ENCODE assay signal across 1 cellular context in the genomic region with DNA sequence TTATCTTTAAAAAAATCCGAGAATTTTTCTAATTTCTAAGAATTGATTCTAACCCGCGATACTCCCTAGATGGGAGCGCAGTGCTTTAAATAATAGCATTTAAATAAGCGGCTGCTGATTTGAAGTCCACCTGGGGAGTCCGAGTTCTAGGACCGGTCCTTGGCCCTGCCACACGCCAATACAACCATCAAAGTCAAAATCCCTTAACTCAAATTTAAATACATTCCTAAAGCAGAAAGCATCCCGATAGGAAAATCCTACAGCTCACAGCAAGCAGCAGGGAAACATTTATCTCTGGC.
TF ChIP-seq lines count a peak whose summit lies in the region.

No MANE protein-coding gene starts in this region.

TF ChIP-seq in HepG2, 621 proteins besides CTCF, POLR2A, EP300 and RAD21 (continued from another document):
- TF ChIP-seq, protein P1, sequence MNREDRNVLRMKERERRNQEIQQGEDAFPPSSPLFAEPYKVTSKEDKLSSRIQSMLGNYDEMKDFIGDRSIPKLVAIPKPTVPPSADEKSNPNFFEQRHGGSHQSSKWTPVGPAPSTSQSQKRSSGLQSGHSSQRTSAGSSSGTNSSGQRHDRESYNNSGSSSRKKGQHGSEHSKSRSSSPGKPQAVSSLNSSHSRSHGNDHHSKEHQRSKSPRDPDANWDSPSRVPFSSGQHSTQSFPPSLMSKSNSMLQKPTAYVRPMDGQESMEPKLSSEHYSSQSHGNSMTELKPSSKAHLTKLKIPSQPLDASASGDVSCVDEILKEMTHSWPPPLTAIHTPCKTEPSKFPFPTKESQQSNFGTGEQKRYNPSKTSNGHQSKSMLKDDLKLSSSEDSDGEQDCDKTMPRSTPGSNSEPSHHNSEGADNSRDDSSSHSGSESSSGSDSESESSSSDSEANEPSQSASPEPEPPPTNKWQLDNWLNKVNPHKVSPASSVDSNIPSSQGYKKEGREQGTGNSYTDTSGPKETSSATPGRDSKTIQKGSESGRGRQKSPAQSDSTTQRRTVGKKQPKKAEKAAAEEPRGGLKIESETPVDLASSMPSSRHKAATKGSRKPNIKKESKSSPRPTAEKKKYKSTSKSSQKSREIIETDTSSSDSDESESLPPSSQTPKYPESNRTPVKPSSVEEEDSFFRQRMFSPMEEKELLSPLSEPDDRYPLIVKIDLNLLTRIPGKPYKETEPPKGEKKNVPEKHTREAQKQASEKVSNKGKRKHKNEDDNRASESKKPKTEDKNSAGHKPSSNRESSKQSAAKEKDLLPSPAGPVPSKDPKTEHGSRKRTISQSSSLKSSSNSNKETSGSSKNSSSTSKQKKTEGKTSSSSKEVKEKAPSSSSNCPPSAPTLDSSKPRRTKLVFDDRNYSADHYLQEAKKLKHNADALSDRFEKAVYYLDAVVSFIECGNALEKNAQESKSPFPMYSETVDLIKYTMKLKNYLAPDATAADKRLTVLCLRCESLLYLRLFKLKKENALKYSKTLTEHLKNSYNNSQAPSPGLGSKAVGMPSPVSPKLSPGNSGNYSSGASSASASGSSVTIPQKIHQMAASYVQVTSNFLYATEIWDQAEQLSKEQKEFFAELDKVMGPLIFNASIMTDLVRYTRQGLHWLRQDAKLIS (CRISPR knock-in tag; IDR thresholded peaks at IDR 0.05): no peak
- no peak for TF ChIP-seq CREB1 (IDR thresholded peaks at IDR 0.05)
- no peak for TF ChIP-seq CREB1 (CRISPR knock-in tag; IDR thresholded peaks at IDR 0.05)
- TF ChIP-seq, protein P2, sequence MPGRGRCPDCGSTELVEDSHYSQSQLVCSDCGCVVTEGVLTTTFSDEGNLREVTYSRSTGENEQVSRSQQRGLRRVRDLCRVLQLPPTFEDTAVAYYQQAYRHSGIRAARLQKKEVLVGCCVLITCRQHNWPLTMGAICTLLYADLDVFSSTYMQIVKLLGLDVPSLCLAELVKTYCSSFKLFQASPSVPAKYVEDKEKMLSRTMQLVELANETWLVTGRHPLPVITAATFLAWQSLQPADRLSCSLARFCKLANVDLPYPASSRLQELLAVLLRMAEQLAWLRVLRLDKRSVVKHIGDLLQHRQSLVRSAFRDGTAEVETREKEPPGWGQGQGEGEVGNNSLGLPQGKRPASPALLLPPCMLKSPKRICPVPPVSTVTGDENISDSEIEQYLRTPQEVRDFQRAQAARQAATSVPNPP (CRISPR knock-in tag; IDR thresholded peaks at IDR 0.05): no peak
- no peak for TF ChIP-seq SIN3A (IDR thresholded peaks at IDR 0.05; ENCODE audit: borderline replicate concordance, low read depth, low read length)
- TF ChIP-seq PCBP2 (optimal IDR thresholded peaks at IDR 0.05; ENCODE audit: low read depth, low read length, poor library complexity, severe bottlenecking): no peak
- TF ChIP-seq, protein P3, sequence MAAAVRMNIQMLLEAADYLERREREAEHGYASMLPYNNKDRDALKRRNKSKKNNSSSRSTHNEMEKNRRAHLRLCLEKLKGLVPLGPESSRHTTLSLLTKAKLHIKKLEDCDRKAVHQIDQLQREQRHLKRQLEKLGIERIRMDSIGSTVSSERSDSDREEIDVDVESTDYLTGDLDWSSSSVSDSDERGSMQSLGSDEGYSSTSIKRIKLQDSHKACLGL (CRISPR knock-in tag; IDR thresholded peaks at IDR 0.05): no peak
- TF ChIP-seq ZNF431 (CRISPR knock-in tag; IDR thresholded peaks at IDR 0.05; ENCODE audit: borderline replicate concordance, low read depth): no peak
- TF ChIP-seq ZNF350 (CRISPR knock-in tag; IDR thresholded peaks at IDR 0.05; ENCODE audit: borderline replicate concordance, low read depth): no peak
